11 cellular contexts compared by ENCODE assay signal in genomic region chr19:16363133-16363851, GRCh38. TPM values are rescaled to one million over a fixed set of nuclear protein-coding genes. Genes with fewer than 3 reads are reported as not detected.
DNase-seq lines count a peak whose midpoint lies in the region; TF ChIP-seq lines count a peak whose summit lies in the region.
"Had no signal": no experiment of that assay in that cellular context is flagged by ENCODE, and none has a peak within 500 bp of the region (broad histone marks: within the 10 kb centered on the region; RNA-seq: fewer than 3 reads in every experiment).

No MANE protein-coding gene starts in this region.

- H3K9me3 ChIP-seq in endodermal cell (ENCODE audit: control insufficient read depth, low read length) (no peaks in the 10 kb centered on the region), osteoblast (ENCODE audit: low read depth, low read length) (no peaks in the 10 kb centered on the region), adrenal gland (replicated peaks in 1 of 3) (no peaks in the 10 kb centered on the region), Karpas-422 (ENCODE audit: low read length) (no peaks in the 10 kb centered on the region)

- H3K4me1 ChIP-seq in endodermal cell (ENCODE audit: control insufficient read depth, insufficient read depth, low read length) (no peaks in the 10 kb centered on the region), osteoblast (ENCODE audit: insufficient read depth, low read length) (no peaks in the 10 kb centered on the region), adrenal gland (replicated peaks in 1 of 2) (no peaks in the 10 kb centered on the region), Karpas-422 (ENCODE audit: low read length) (peaks cover 20% of the 10 kb centered on the region)

- TF ChIP-seq CTCF in Calu3 (IDR thresholded peaks at IDR 0.05; ENCODE audit: unreplicated experiment) (no peak), endodermal cell (conservative IDR thresholded peaks at IDR 0.05) (no peak), osteoblast (IDR thresholded peaks at IDR 0.05; ENCODE audit: extremely low read depth, low read depth, low read length) (no peak), adrenal gland (IDR thresholded peaks at IDR 0.05) (no peak)

- peak overlapping the region; percentile 28 for H3K4me3 Mint-ChIP-seq in Calu3 (ENCODE audit: low read depth, unreplicated experiment)
- no peak overlapping the region for H3K4me3 Mint-ChIP-seq in endodermal cell

- no peak overlapping the region for H2AFZ ChIP-seq in osteoblast (ENCODE audit: low read length)
- H2AFZ ChIP-seq in Karpas-422 (ENCODE audit: low read length): no peak overlapping the region

- H3K27me3 ChIP-seq in endodermal cell (ENCODE audit: control insufficient read depth, insufficient read depth, low read length, poor library complexity, severe bottlenecking) (no peaks in the 10 kb centered on the region), osteoblast (ENCODE audit: insufficient read depth, low read length) (no peaks in the 10 kb centered on the region), adrenal gland (no peaks in the 10 kb centered on the region), Karpas-422 (ENCODE audit: low read length) (no peaks in the 10 kb centered on the region)

- H3K4me1 Mint-ChIP-seq in Calu3 (ENCODE audit: low read depth, unreplicated experiment) (peaks cover 12% of the 10 kb centered on the region), endodermal cell (peaks cover 27% of the 10 kb centered on the region)

- no peak for TF ChIP-seq POLR2A in adrenal gland (IDR thresholded peaks at IDR 0.05)

- no peak overlapping the region for H3K4me3 ChIP-seq in endodermal cell (ENCODE audit: low read length)
- no peak overlapping the region for H3K4me3 ChIP-seq in osteoblast (ENCODE audit: insufficient read depth, low read length)
- H3K4me3 ChIP-seq in adrenal gland: no peak overlapping the region
- H3K4me3 ChIP-seq in Karpas-422 (ENCODE audit: low read length): no peak overlapping the region

- H3K27me3 Mint-ChIP-seq in Calu3 (ENCODE audit: unreplicated experiment) (no peaks in the 10 kb centered on the region), endodermal cell (ENCODE audit: insufficient read depth) (no peaks in the 10 kb centered on the region)

- DNase-seq in Calu3 (peak; percentile 64), LoVo (ENCODE audit: low spot score) (peak; percentile 38), endodermal cell (no peak), osteoblast (ENCODE audit: insufficient read length, low spot score, missing footprints) (peak; percentile 57), SKM-1 treated with dmso at 0.1 percent for 144 hours (lab: John Stamatoyannopoulos, UW; ENCODE audit: unreplicated experiment) (no peak), adrenal gland (no peak), Karpas-422 (no peak)
- DNase-seq: activated naive CD4-positive, alpha-beta T cell; dermis blood vessel endothelial cell; NCI-H1930; RPMI8226 had no signal

- H3K27ac Mint-ChIP-seq in Calu3 (ENCODE audit: unreplicated experiment) (no peak overlapping the region), endodermal cell (peak overlapping the region; percentile 39)

- H3K9ac ChIP-seq in endodermal cell (ENCODE audit: extremely low read depth, low read length, poor library complexity, severe bottlenecking): no peak overlapping the region
- no peak overlapping the region for H3K9ac ChIP-seq in Karpas-422 (ENCODE audit: low read length)

- WGBS in endodermal cell (ENCODE audit: insufficient coverage in 1 of 2, insufficient read length in 1 of 2), 2 experiments: 89 to 92% methylated on average over 16 to 20 of the region's 20 CpGs
- WGBS in adrenal gland, 4 donors: 81 to 84% (median 82%) methylated on average over 16 to 20 of the region's 20 CpGs

- peaks cover 11% of the 10 kb centered on the region for H3K36me3 Mint-ChIP-seq in Calu3 (ENCODE audit: insufficient read depth, unreplicated experiment)
- H3K36me3 Mint-ChIP-seq in endodermal cell (ENCODE audit: low read depth): peaks cover 4% of the 10 kb centered on the region

- peaks cover 5% of the 10 kb centered on the region for H4K20me1 ChIP-seq in osteoblast (ENCODE audit: insufficient read depth, low read length)
- H4K20me1 ChIP-seq in Karpas-422 (ENCODE audit: insufficient read depth, low read depth, low read length): peaks cover 7% of the 10 kb centered on the region; the same call in 1 of the 2 replicates

- CTCF ChIA-PET in Calu3 (lab: Charles Lee): no interaction called here

- no peaks in the 10 kb centered on the region for H3K9me3 Mint-ChIP-seq in Calu3 (ENCODE audit: low read depth, unreplicated experiment)
- H3K9me3 Mint-ChIP-seq in endodermal cell: no peaks in the 10 kb centered on the region

- H3K79me2 ChIP-seq in osteoblast (ENCODE audit: insufficient read depth, low read length) (peaks cover 3% of the 10 kb centered on the region), Karpas-422 (ENCODE audit: low read length) (no peaks in the 10 kb centered on the region)

- H3K27ac ChIP-seq in endodermal cell (ENCODE audit: low read depth, low read length) (no peak overlapping the region), osteoblast (ENCODE audit: low read depth, low read length) (no peak overlapping the region), adrenal gland (no peak overlapping the region), Karpas-422 (ENCODE audit: low read length) (no peak overlapping the region)

- H3K36me3 ChIP-seq in endodermal cell (ENCODE audit: control insufficient read depth, insufficient read depth, low read length) (peaks cover 6% of the 10 kb centered on the region), osteoblast (ENCODE audit: insufficient read depth, low read length) (no peaks in the 10 kb centered on the region), adrenal gland (replicated peaks in 1 of 2) (no peaks in the 10 kb centered on the region), Karpas-422 (ENCODE audit: insufficient read depth, low read length) (peaks cover 11% of the 10 kb centered on the region; the same call in 1 of the 2 replicates)

- intact Hi-C loops in Calu3 (cut with micrococcal nuclease; ENCODE audit: unreplicated experiment): no loop called here
- intact Hi-C loops in adrenal gland (cut with DNase I): no loop called here

- no peaks in the 10 kb centered on the region for H3K9me2 ChIP-seq in Karpas-422 (replicated peaks; ENCODE audit: insufficient read depth, low read length)

- BruUV-seq in Calu3 (replicated peaks; lab: Mats Ljungman, UMichigan): no TSS peak

- H3K4me2 ChIP-seq in osteoblast (ENCODE audit: insufficient read depth, low read length) (no peak overlapping the region), Karpas-422 (ENCODE audit: low read depth, low read length, poor library complexity, severe bottlenecking) (no peak overlapping the region)

RNA-seq across cellular contexts. Expression of gene KLF2, which starts 38.7 kb away (rescaled TPM):
- total RNA-seq in Calu3 (2022) (2.5 and 5.0 TPM in 2 replicates), endodermal cell (1 to 10 TPM in 1 of 2 donors, under 1 TPM in 1; 0.22 to 1.4 TPM), osteoblast (11.2 and 16.6 TPM in 2 replicates), adrenal gland (10 to 100 TPM in 7 of 8 donors, 1 to 10 TPM in 1; 3.4 to 52.3 (median 27.0) TPM)
- 0.25 TPM for polyA plus RNA-seq in endodermal cell (2013, experiment 1 of 2)
- 0.17 TPM for polyA plus RNA-seq in endodermal cell (2013, experiment 2 of 2)
- polyA plus RNA-seq in adrenal gland: 10 to 100 TPM in 1 of 3 donors, 1 to 10 TPM in 2; 7.0 to 29.3 (median 9.6) TPM
- total RNA-seq in Karpas-422 (2014; rRNA removed; shearing (Covaris generic); ENCODE audit: low replicate concordance): 0.22 TPM in 1 of 2 replicates, not detected in the other

Comparison
In these comparisons a context has a peak if more than half of its experiments do, and no peak if none do; other contexts are left out.
1. DNase-seq: peak in Calu3 (single experiment), LoVo (single experiment) and osteoblast (single experiment); none in endodermal cell (single experiment), SKM-1 treated with dmso at 0.1 percent for 144 hours (single experiment), adrenal gland (0 of 7) and Karpas-422 (single experiment).